In the genomic region with DNA sequence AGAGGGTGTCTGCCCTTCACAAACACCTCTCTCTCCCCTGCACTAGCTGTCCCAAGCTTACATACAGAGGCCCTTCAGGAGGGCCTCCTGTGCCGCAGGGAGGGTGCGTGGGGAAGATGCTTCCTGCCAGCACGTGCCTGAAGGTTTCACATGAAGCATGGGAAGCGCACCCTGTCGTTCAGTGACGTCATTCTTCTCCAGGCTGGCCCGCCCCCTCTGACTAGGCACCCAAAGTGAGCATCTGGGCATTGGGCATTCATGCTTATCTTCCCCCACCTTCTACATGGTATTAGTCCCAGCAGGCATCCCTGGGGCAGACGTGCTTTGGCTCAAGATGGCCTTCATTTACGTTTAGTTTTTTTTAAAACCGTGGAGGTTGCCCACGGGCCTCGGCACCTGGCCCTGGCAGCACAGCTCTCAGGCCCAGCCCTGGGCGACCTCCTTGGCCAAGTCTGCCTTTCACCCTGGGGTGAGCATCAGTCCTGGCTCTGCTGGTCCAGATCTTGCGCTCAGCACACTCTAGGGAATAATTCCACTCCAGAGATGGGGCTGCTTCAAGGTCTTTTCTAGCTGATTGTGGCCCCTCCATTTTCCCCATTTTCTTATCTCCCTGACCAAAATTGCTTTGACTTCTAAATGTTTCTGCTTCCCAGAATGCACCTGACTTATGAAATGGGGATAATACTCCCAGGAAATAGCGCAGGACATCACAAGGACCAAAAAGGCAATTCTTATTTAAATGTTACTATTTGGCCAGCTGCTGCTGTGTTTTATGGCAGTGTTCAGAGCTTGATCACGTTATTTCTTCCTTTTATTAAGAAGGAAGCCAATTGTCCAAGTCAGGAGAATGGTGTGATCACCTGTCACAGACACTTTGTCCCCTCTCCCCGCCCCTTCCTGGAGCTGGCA, we compare ENCODE assay signal across 22 cellular contexts. TPM values are rescaled to one million over a fixed set of nuclear protein-coding genes. Genes with fewer than 3 reads are reported as not detected.
A peak's percentile ranks its signal among the peaks of the same experiment; 100 is the strongest.
DNase-seq lines count a peak whose midpoint lies in the region; ATAC-seq, FAIRE-seq and TF ChIP-seq lines count a peak whose summit lies in the region.
"Had no signal": no experiment of that assay in that cellular context is flagged by ENCODE, and none has a peak within 500 bp of the region (broad histone marks: within the 10 kb centered on the region; RNA-seq: fewer than 3 reads in every experiment).

No MANE protein-coding gene starts in this region.

- H3K4me3 ChIP-seq in HEK293 (ENCODE audit: low read depth, low read length) (no peak overlapping the region), OCI-LY7 (ENCODE audit: low read depth, low read length, poor library complexity, severe bottlenecking) (no peak overlapping the region), kidney (ENCODE audit: low read length in 2 of 2) (no peak overlapping the region), esophagus squamous epithelium (no peak overlapping the region)
- H3K4me3 ChIP-seq: left lung, smooth muscle cell, transverse colon had no signal

- no peaks in the 10 kb centered on the region for H3K9me2 ChIP-seq in OCI-LY7 (ENCODE audit: insufficient read depth, low read length)

- H3K79me2 ChIP-seq in OCI-LY7 (ENCODE audit: insufficient read depth, low read depth, low read length) = no peaks in the 10 kb centered on the region
- H3K79me2 ChIP-seq: parathyroid adenoma had no signal

- ATAC-seq in HG03432 (IDR thresholded peaks at IDR 0.05; ENCODE audit: unreplicated experiment) = no peak
- ATAC-seq: foreskin keratinocyte; left lung; stimulated activated effector memory CD8-positive, alpha-beta T cell treated with anti-CD3 and anti-CD28 coated beads, Interleukin-12 subunit alpha, Interleukin-12 subunit beta, amount 100 ng/mL, for 72 hours had no signal

- no TSS peak for BruUV-seq in OCI-LY7 (replicated peaks; lab: Mats Ljungman, UMichigan)

- H3K4me1 ChIP-seq in HEK293 (ENCODE audit: control insufficient read depth, insufficient read depth, low read length) (no peaks in the 10 kb centered on the region), OCI-LY7 (ENCODE audit: insufficient read depth, low read length, poor library complexity, severe bottlenecking) (peaks cover 24% of the 10 kb centered on the region), kidney (ENCODE audit: control insufficient read depth in 1 of 2, insufficient read depth in 1 of 2, low read depth in 1 of 2, low read length in 2 of 2) (no peaks in the 10 kb centered on the region), esophagus squamous epithelium (no peaks in the 10 kb centered on the region)
- H3K4me1 ChIP-seq: foreskin keratinocyte, parathyroid adenoma, transverse colon had no signal

- H3K27ac ChIP-seq in HEK293 (ENCODE audit: extremely low read depth, low read depth, low read length) (no peak overlapping the region), OCI-LY7 (ENCODE audit: low read depth, low read length, poor library complexity, severe bottlenecking) (peak overlapping the region; percentile 28), kidney (ENCODE audit: low read depth in 2 of 2, low read length in 2 of 2) (no peak overlapping the region), esophagus squamous epithelium (peak overlapping the region in 1 of 4 donors; percentile 6)
- H3K27ac ChIP-seq: 22Rv1, foreskin keratinocyte, left lung, parathyroid adenoma, transverse colon had no signal

- in situ Hi-C loops in G401 (cut with HindIII; ENCODE audit: low sequenced_read_pairs) = no loop called here

- TF ChIP-seq POLR2A in esophagus squamous epithelium (IDR thresholded peaks at IDR 0.05) = no peak

- no peaks in the 10 kb centered on the region for H4K20me1 ChIP-seq in OCI-LY7 (ENCODE audit: insufficient read depth, low read length)

- CTCF ChIA-PET in HEK293 (lab: Yijun Ruan, JAX) (interaction anchor here (0.8 to 12.5 kb wide), 8 partner anchors 10 to 189 kb away, joined by 3 to 114 read pairs (median 4); no protein-coding TSS in a partner anchor), OCI-LY7 (lab: Charles Lee; ENCODE audit: unreplicated experiment) (interaction anchor here (1.0 to 1.3 kb wide), 3 partner anchors 10 to 126 kb away, joined by 3 read pairs; no protein-coding TSS in a partner anchor)

- H3K9me3 ChIP-seq in HEK293 (ENCODE audit: control insufficient read depth, insufficient read depth, low read depth, low read length) (no peaks in the 10 kb centered on the region), OCI-LY7 (ENCODE audit: low read length) (no peaks in the 10 kb centered on the region), kidney (ENCODE audit: control insufficient read depth in 1 of 2, low read length in 2 of 2) (no peaks in the 10 kb centered on the region), esophagus squamous epithelium (no peaks in the 10 kb centered on the region)
- H3K9me3 ChIP-seq: left lung, transverse colon had no signal

- no peak for FAIRE-seq in kidney (lab: Jason Lieb, UNC)

- intact Hi-C loops in OCI-LY7 (cut with micrococcal nuclease; ENCODE audit: unreplicated experiment) (loop anchor here (1.0 to 2.0 kb wide), 2 partner anchors 21 to 53 kb away; no protein-coding TSS in a partner anchor), kidney (cut with DNase I) (no loop called here), esophagus squamous epithelium (cut with DNase I) (loop anchor here (10.0 kb wide), 1 partner anchor 53 kb away; no protein-coding TSS in a partner anchor)

- POLR2A ChIA-PET in HEK293 (lab: Yijun Ruan, JAX) = interaction anchor here (3.6 kb wide), 1 partner anchor 66 kb away, joined by 14 read pairs; no protein-coding TSS in a partner anchor
- POLR2A ChIA-PET in OCI-LY7 (lab: Charles Lee) = interaction anchor here (0.6 to 2.0 kb wide), 2 partner anchors 66 to 126 kb away, joined by 3 to 5 read pairs; no protein-coding TSS in a partner anchor

- H3K9ac ChIP-seq in kidney (ENCODE audit: low read length in 2 of 2) = no peak overlapping the region
- H3K9ac ChIP-seq: parathyroid adenoma had no signal

- peak; percentile 30 for DNase-seq in DMS 273 (lab: John Stamatoyannopoulos, UW; ENCODE audit: unreplicated experiment)
- DNase-seq in DMS 273 treated with DMSO at 0.1 percent for 48 hours (lab: John Stamatoyannopoulos, UW) = no peak
- peak; percentile 23 for DNase-seq in OCI-LY7 (ENCODE audit: low spot score)
- DNase-seq in kidney = peak; percentile 53
- DNase-seq in G401 (ENCODE audit: low spot score) = no peak
- no peak for DNase-seq in esophagus squamous epithelium (lab: John Stamatoyannopoulos, UW)
- DNase-seq: activated CD4-positive, CD25-positive, alpha-beta regulatory T cell treated with anti-CD3 and anti-CD28 coated beads, Interleukin-2, amount 50 U/mL, for 72 hours; activated effector memory CD4-positive, alpha-beta T cell treated with Interleukin-2 at 50 U/mL for 16 hours; cerebellar nuclear complex; foreskin keratinocyte; left lung; NCI-H1436 treated with DMSO at 0.1 percent for 48 hours had no signal

- H2AFZ ChIP-seq in OCI-LY7 (ENCODE audit: low read length) = no peak overlapping the region
- H2AFZ ChIP-seq: parathyroid adenoma had no signal

- no peaks in the 10 kb centered on the region for H3K27me3 ChIP-seq in esophagus squamous epithelium
- H3K27me3 ChIP-seq: foreskin keratinocyte, left lung, transverse colon had no signal

- H3K36me3 ChIP-seq in HEK293 (ENCODE audit: control insufficient read depth in 2 of 2, insufficient read depth in 1 of 2, low read length in 2 of 2) (peaks cover 5 to 88% of the 10 kb centered on the region in 2 experiments; a peak in 2 of 3 replicates), OCI-LY7 (ENCODE audit: insufficient read depth, low read length) (peaks cover 88% of the 10 kb centered on the region), kidney (ENCODE audit: control insufficient read depth in 1 of 2, insufficient read depth in 2 of 2, low read length in 2 of 2) (peaks cover 55 to 69% of the 10 kb centered on the region in 2 donors), esophagus squamous epithelium (peaks cover 23 to 96% (median 50%) of the 10 kb centered on the region in 3 donors)

- WGBS in esophagus squamous epithelium, 2 donors = 70 to 77% methylated on average over 16 to 17 of the region's 17 CpGs

- H3K4me2 ChIP-seq in OCI-LY7 (ENCODE audit: low read length) = peak overlapping the region; percentile 48
- H3K4me2 ChIP-seq: smooth muscle cell had no signal

- TF ChIP-seq CTCF in HEK293 (tag by site-specific recombination; IDR thresholded peaks at IDR 0.05) = no peak
- TF ChIP-seq CTCF in OCI-LY7 (conservative IDR thresholded peaks at IDR 0.05; ENCODE audit: low read length) = no peak
- no peak for TF ChIP-seq CTCF in kidney (IDR thresholded peaks at IDR 0.05; ENCODE audit: borderline replicate concordance, extremely low read depth, insufficient read depth)
- TF ChIP-seq CTCF in esophagus squamous epithelium (IDR thresholded peaks at IDR 0.05) = no peak

RNA-seq across cellular contexts. Expression of a gene that starts 6.1 kb away (rescaled TPM):
- total RNA-seq in OCI-LY7 (2014; rRNA removed; shearing (Covaris generic)) = not detected in 2 replicates
- total RNA-seq in OCI-LY7 (2022) = not detected in 2 replicates
- 0.50 TPM for total RNA-seq in kidney
- polyA plus RNA-seq in kidney (ENCODE audit: insufficient read depth, low read depth, low replicate concordance) = not detected
- total RNA-seq in G401 (2014; rRNA removed; shearing (Covaris generic)) = not detected in 2 replicates
- total RNA-seq in esophagus squamous epithelium = not detected
- total RNA-seq: foreskin keratinocyte; smooth muscle cell; T-helper 2 cell treated with Interferon-gamma antibody and Interleukin-4, amounts not matched to agents 100 ng/mL and 5 ng/mL, for 36 hours; transverse colon had no signal
- polyA plus RNA-seq: CD14-positive monocyte, foreskin keratinocyte had no signal

RNA-seq across cellular contexts. Expression of a gene that starts 17.2 kb away (rescaled TPM):
- total RNA-seq in OCI-LY7 (2014; rRNA removed; shearing (Covaris generic)) = not detected in 2 replicates
- not detected in 2 replicates for total RNA-seq in OCI-LY7 (2022)
- not detected for total RNA-seq in kidney
- not detected for polyA plus RNA-seq in kidney (ENCODE audit: insufficient read depth, low read depth, low replicate concordance)
- total RNA-seq in G401 (2014; rRNA removed; shearing (Covaris generic)) = not detected in 2 replicates
- total RNA-seq in esophagus squamous epithelium = not detected
- total RNA-seq: foreskin keratinocyte; left lung; myocyte; T-helper 2 cell treated with Interferon-gamma antibody and Interleukin-4, amounts not matched to agents 100 ng/mL and 5 ng/mL, for 36 hours; transverse colon had no signal
- polyA plus RNA-seq: CD14-positive monocyte, foreskin keratinocyte had no signal

RNA-seq across cellular contexts. Expression of a gene that starts 35.5 kb away (rescaled TPM):
- 16.1 and 19.7 TPM in 2 replicates for total RNA-seq in OCI-LY7 (2014; rRNA removed; shearing (Covaris generic))
- total RNA-seq in OCI-LY7 (2022) (51.3 and 65.8 TPM in 2 replicates), kidney (26.0 TPM), esophagus squamous epithelium (10 to 100 TPM in 2 of 4 donors, 1 to 10 TPM in 2; 4.2 to 13.5 (median 9.9) TPM)
- 7.1 TPM for polyA plus RNA-seq in kidney (ENCODE audit: insufficient read depth, low read depth, low replicate concordance)
- total RNA-seq in G401 (2014; rRNA removed; shearing (Covaris generic)) = 1.8 and 6.8 TPM in 2 replicates

RNA-seq across cellular contexts. Expression of a gene that starts 35.7 kb away (rescaled TPM):
- total RNA-seq in OCI-LY7 (2014; rRNA removed; shearing (Covaris generic)) = 31.3 and 31.6 TPM in 2 replicates
- total RNA-seq in OCI-LY7 (2022) (54.6 and 58.0 TPM in 2 replicates), kidney (65.5 TPM), esophagus squamous epithelium (10 to 100 TPM; 15.6 to 30.1 (median 25.4) TPM)
- polyA plus RNA-seq in kidney (ENCODE audit: insufficient read depth, low read depth, low replicate concordance) = 10.6 TPM
- 26.3 and 34.4 TPM in 2 replicates for total RNA-seq in G401 (2014; rRNA removed; shearing (Covaris generic))

Comparison
In these comparisons a context has a peak if more than half of its experiments do, and no peak if none do; other contexts are left out.
1. DNase-seq: peak in DMS 273 (single experiment), OCI-LY7 (single experiment) and kidney (single experiment); none in DMS 273 treated with DMSO at 0.1 percent for 48 hours (single experiment), G401 (single experiment) and esophagus squamous epithelium (single experiment).